In the genomic region with DNA sequence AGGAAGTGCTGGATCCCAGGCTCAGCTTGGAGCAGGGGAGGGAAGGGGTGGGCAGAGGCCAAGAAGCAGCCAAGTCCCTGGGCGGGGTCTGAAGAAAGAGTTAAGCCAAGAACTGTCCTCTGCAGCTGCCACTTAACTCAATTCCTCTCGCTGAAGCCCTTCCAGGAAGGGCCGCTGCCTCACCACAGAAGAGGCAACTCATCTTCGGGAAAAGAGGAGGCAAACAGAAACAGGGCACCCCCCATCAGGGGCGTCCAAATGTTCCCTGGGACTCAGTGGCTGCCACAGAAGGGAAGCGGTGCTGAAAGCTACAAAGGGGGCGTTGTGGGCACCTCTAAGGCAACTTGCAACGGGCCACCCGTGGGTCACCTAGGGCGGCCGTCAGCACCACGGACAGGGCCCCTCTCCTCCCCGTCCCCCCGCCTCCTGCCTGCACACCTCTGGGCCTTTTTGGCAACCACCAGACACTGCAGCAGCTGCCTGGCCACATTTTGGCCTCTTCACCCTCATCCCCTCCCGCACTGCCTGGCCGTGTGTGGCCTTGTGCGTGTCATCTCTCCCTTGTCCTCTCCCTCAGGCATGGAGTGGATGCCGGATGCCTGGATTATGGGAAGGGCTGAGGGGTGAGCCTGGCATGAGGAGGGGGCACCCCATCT, we compare ENCODE assay signal across 15 cellular contexts. TPM values are rescaled to one million over a fixed set of nuclear protein-coding genes. Genes with fewer than 3 reads are reported as not detected.
DNase-seq lines count a peak whose midpoint lies in the region; ATAC-seq, FAIRE-seq and TF ChIP-seq lines count a peak whose summit lies in the region.
"Had no signal": no experiment of that assay in that cellular context is flagged by ENCODE, and none has a peak within 500 bp of the region (broad histone marks: within the 10 kb centered on the region; RNA-seq: fewer than 3 reads in every experiment).

No MANE protein-coding gene starts in this region.

- ATAC-seq in sciatic nerve: peak; percentile 43
- ATAC-seq in HG03520 (IDR thresholded peaks at IDR 0.05; ENCODE audit: unreplicated experiment): no peak
- ATAC-seq: activated naive CD4-positive, alpha-beta T cell treated with anti-CD3 and anti-CD28 coated beads, Interleukin-2, amount 50 U/mL, for 72 hours had no signal

- H3K27me3 ChIP-seq in breast epithelium: peaks cover 14 to 73% of the 10 kb centered on the region in 2 donors

- H3K27ac ChIP-seq in breast epithelium (no peak overlapping the region), kidney (ENCODE audit: low read depth in 2 of 2, low read length in 2 of 2) (no peak overlapping the region)
- H3K27ac ChIP-seq: tibial artery had no signal

- CTCF ChIA-PET in MCF 10A (lab: Yijun Ruan, JAX): no interaction called here

- no peaks in the 10 kb centered on the region for H3K9me3 Mint-ChIP-seq in MCF 10A (ENCODE audit: unreplicated experiment)
- H3K9me3 Mint-ChIP-seq in glutamatergic neuron (ENCODE audit: unreplicated experiment): peaks cover 7% of the 10 kb centered on the region
- H3K9me3 Mint-ChIP-seq: activated naive CD4-positive, alpha-beta T cell treated with anti-CD3 and anti-CD28 coated beads, Interleukin-2, amount 50 U/mL, for 72 hours; T-helper 1 cell treated with Interleukin-12 subunit alpha and Interleukin-12 subunit beta and Interleukin-4 antibody, amounts not matched to agents 30 μg/mL and 1 μg/mL, for 36 hours had no signal

- DNase-seq in MCF 10A (ENCODE audit: unreplicated experiment): peak; percentile 27
- no peak for DNase-seq in breast epithelium (ENCODE audit: low spot score in 2 of 2)
- no peak for DNase-seq in glutamatergic neuron
- DNase-seq in sciatic nerve (ENCODE audit: low spot score): no peak
- no peak for DNase-seq in kidney
- DNase-seq in GM13977 (ENCODE audit: low spot score): no peak
- DNase-seq: CD4-positive, CD25-positive, alpha-beta regulatory T cell; NCI-H526 treated with DMSO at 0.1 percent for 48 hours; tibial artery had no signal

- H3K27ac Mint-ChIP-seq in MCF 10A (ENCODE audit: low read depth, unreplicated experiment) (no peak overlapping the region), glutamatergic neuron (ENCODE audit: unreplicated experiment) (peak overlapping the region; percentile 68)
- H3K27ac Mint-ChIP-seq: activated naive CD4-positive, alpha-beta T cell treated with anti-CD3 and anti-CD28 coated beads, Interleukin-2, amount 50 U/mL, for 72 hours; T-helper 1 cell treated with Interleukin-12 subunit alpha and Interleukin-12 subunit beta and Interleukin-4 antibody, amounts not matched to agents 30 μg/mL and 1 μg/mL, for 36 hours had no signal

- H3K36me3 Mint-ChIP-seq in MCF 10A (ENCODE audit: insufficient read depth, unreplicated experiment) (no peaks in the 10 kb centered on the region), glutamatergic neuron (ENCODE audit: unreplicated experiment) (no peaks in the 10 kb centered on the region)
- H3K36me3 Mint-ChIP-seq: activated naive CD4-positive, alpha-beta T cell treated with anti-CD3 and anti-CD28 coated beads, Interleukin-2, amount 50 U/mL, for 72 hours; CD4-positive, CD25-positive, alpha-beta regulatory T cell had no signal

- H3K36me3 ChIP-seq in breast epithelium (no peaks in the 10 kb centered on the region), kidney (ENCODE audit: control insufficient read depth in 1 of 2, insufficient read depth in 2 of 2, low read length in 2 of 2) (no peaks in the 10 kb centered on the region)
- H3K36me3 ChIP-seq: tibial artery had no signal

- no peak for FAIRE-seq in kidney (lab: Jason Lieb, UNC)
- FAIRE-seq: GM12891 had no signal

- H3K4me1 Mint-ChIP-seq in MCF 10A (ENCODE audit: insufficient read depth, unreplicated experiment) (no peaks in the 10 kb centered on the region), glutamatergic neuron (ENCODE audit: low read depth, unreplicated experiment) (peaks cover 29% of the 10 kb centered on the region)

- no peak for TF ChIP-seq POLR2A in breast epithelium (IDR thresholded peaks at IDR 0.05)

- H3K4me1 ChIP-seq in breast epithelium (no peaks in the 10 kb centered on the region), kidney (ENCODE audit: control insufficient read depth in 1 of 2, insufficient read depth in 1 of 2, low read depth in 1 of 2, low read length in 2 of 2) (no peaks in the 10 kb centered on the region)

- BruUV-seq in MCF 10A (replicated peaks; lab: Mats Ljungman, UMichigan): no TSS peak

- POLR2A ChIA-PET in MCF 10A (lab: Yijun Ruan, JAX): no interaction called here

- no peak overlapping the region for H3K4me3 ChIP-seq in breast epithelium
- no peak overlapping the region for H3K4me3 ChIP-seq in kidney (ENCODE audit: low read length in 2 of 2)
- H3K4me3 ChIP-seq: tibial artery had no signal

- H3K9me3 ChIP-seq in breast epithelium: no peaks in the 10 kb centered on the region
- no peaks in the 10 kb centered on the region for H3K9me3 ChIP-seq in kidney (ENCODE audit: control insufficient read depth in 1 of 2, low read length in 2 of 2)
- H3K9me3 ChIP-seq: tibial artery had no signal

- peaks cover 53% of the 10 kb centered on the region for H3K27me3 Mint-ChIP-seq in MCF 10A (ENCODE audit: insufficient read depth, unreplicated experiment)
- H3K27me3 Mint-ChIP-seq in glutamatergic neuron (ENCODE audit: unreplicated experiment): peaks cover 17% of the 10 kb centered on the region

- intact Hi-C loops in MCF 10A (cut with micrococcal nuclease) (no loop called here), breast epithelium (cut with DNase I; ENCODE audit: low total_unique reads) (no loop called here), sciatic nerve (cut with DNase I) (loop anchor here (10.0 kb wide), 1 partner anchor 334 kb away; no protein-coding TSS in a partner anchor), kidney (cut with DNase I) (no loop called here)

- H3K9ac ChIP-seq in kidney (ENCODE audit: low read length in 2 of 2): no peak overlapping the region
- H3K9ac ChIP-seq: parathyroid adenoma had no signal

- H3K4me3 Mint-ChIP-seq in MCF 10A (ENCODE audit: unreplicated experiment) (no peak overlapping the region), glutamatergic neuron (ENCODE audit: unreplicated experiment) (peak overlapping the region; percentile 93)
- H3K4me3 Mint-ChIP-seq: T-helper 1 cell treated with Interleukin-12 subunit alpha and Interleukin-12 subunit beta and Interleukin-4 antibody, amounts not matched to agents 30 μg/mL and 1 μg/mL, for 36 hours had no signal

- TF ChIP-seq CTCF in MCF 10A (IDR thresholded peaks at IDR 0.05; ENCODE audit: unreplicated experiment) (no peak), breast epithelium (IDR thresholded peaks at IDR 0.05) (no peak), glutamatergic neuron (IDR thresholded peaks at IDR 0.05; ENCODE audit: partially characterized antibody, unreplicated experiment) (no peak), kidney (IDR thresholded peaks at IDR 0.05; ENCODE audit: borderline replicate concordance, extremely low read depth, insufficient read depth) (no peak), GM13977 (IDR thresholded peaks at IDR 0.05; ENCODE audit: extremely low read depth, insufficient read depth, missing control alignments) (no peak)

- in situ Hi-C loops in GM13977 (cut with MboI; ENCODE audit: low pct_unique_long_range_greater_than_20kb, low sequenced_read_pairs, unreplicated experiment): loop anchor here (10.0 kb wide), 1 partner anchor 344 kb away; no protein-coding TSS in a partner anchor

RNA-seq across cellular contexts. Expression of gene TLCD3B, which starts 2.5 kb away (rescaled TPM):
- total RNA-seq in MCF 10A (2022) (0.21 and 0.27 TPM in 2 replicates), breast epithelium (under 1 TPM in 1 of 3 donors, not detected in 2; 0.29 TPM), glutamatergic neuron (ENCODE audit: unreplicated experiment) (253 TPM), sciatic nerve (not detected), kidney (not detected)
- 0.72 TPM for polyA plus RNA-seq in PFSK-1 (2012; ENCODE audit: insufficient read length, low read depth)
- polyA plus RNA-seq in kidney (ENCODE audit: insufficient read depth, low read depth, low replicate concordance): not detected
- total RNA-seq: CD4-positive, CD25-positive, alpha-beta regulatory T cell had no signal
- polyA plus RNA-seq: CD4-positive, CD25-positive, alpha-beta regulatory T cell had no signal

RNA-seq across cellular contexts. Expression of gene C16orf92, which starts 5.6 kb away (rescaled TPM):
- total RNA-seq in MCF 10A (2022) (not detected in 2 replicates), breast epithelium (not detected), glutamatergic neuron (ENCODE audit: unreplicated experiment) (not detected), sciatic nerve (not detected), kidney (not detected)
- polyA plus RNA-seq in PFSK-1 (2012; ENCODE audit: insufficient read length, low read depth): not detected
- polyA plus RNA-seq in kidney (ENCODE audit: insufficient read depth, low read depth, low replicate concordance): not detected
- total RNA-seq: activated naive CD4-positive, alpha-beta T cell treated with anti-CD3 and anti-CD28 coated beads, Interleukin-2, amount 50 U/mL, for 72 hours; CD4-positive, CD25-positive, alpha-beta regulatory T cell had no signal
- polyA plus RNA-seq: CD4-positive, CD25-positive, alpha-beta regulatory T cell had no signal

RNA-seq across cellular contexts. Expression of gene DOC2A, which starts 17.7 kb away (rescaled TPM):
- 1.2 TPM in 2 replicates for total RNA-seq in MCF 10A (2022)
- 1 to 10 TPM in 2 of 3 donors, under 1 TPM in 1; 0.48 to 4.5 (median 2.3) TPM for total RNA-seq in breast epithelium
- 0.51 TPM for polyA plus RNA-seq in PFSK-1 (2012; ENCODE audit: insufficient read length, low read depth)
- total RNA-seq in glutamatergic neuron (ENCODE audit: unreplicated experiment): 4.2 TPM
- total RNA-seq in sciatic nerve: 0.67 TPM
- total RNA-seq in kidney: 1.9 TPM
- 3.5 TPM for polyA plus RNA-seq in kidney (ENCODE audit: insufficient read depth, low read depth, low replicate concordance)
- total RNA-seq: CD4-positive, CD25-positive, alpha-beta regulatory T cell had no signal
- polyA plus RNA-seq: CD4-positive, CD25-positive, alpha-beta regulatory T cell had no signal

RNA-seq across cellular contexts. Expression of gene INO80E, which starts 32.5 kb away (rescaled TPM):
- 82.0 and 90.1 TPM in 2 replicates for total RNA-seq in MCF 10A (2022)
- total RNA-seq in breast epithelium: 10 to 100 TPM; 31.8 to 39.7 (median 38.6) TPM
- polyA plus RNA-seq in PFSK-1 (2012; ENCODE audit: insufficient read length, low read depth): 152 TPM
- total RNA-seq in glutamatergic neuron (ENCODE audit: unreplicated experiment): 71.4 TPM
- total RNA-seq in sciatic nerve: 59.2 TPM
- 74.1 TPM for total RNA-seq in kidney
- 52.7 TPM for polyA plus RNA-seq in kidney (ENCODE audit: insufficient read depth, low read depth, low replicate concordance)

RNA-seq across cellular contexts. Expression of gene HIRIP3, which starts 33.1 kb away (rescaled TPM):
- 12.9 and 20.7 TPM in 2 replicates for total RNA-seq in MCF 10A (2022)
- total RNA-seq in breast epithelium: 10 to 100 TPM; 10.5 to 18.2 (median 15.5) TPM
- 15.2 TPM for polyA plus RNA-seq in PFSK-1 (2012; ENCODE audit: insufficient read length, low read depth)
- 12.2 TPM for total RNA-seq in glutamatergic neuron (ENCODE audit: unreplicated experiment)
- 11.1 TPM for total RNA-seq in sciatic nerve
- 16.0 TPM for total RNA-seq in kidney
- 18.7 TPM for polyA plus RNA-seq in kidney (ENCODE audit: insufficient read depth, low read depth, low replicate concordance)

Comparison
In these comparisons a context has a peak if more than half of its experiments do, and no peak if none do; other contexts are left out.
1. RNA of gene TLCD3B, which starts 2.5 kb away (total RNA-seq): 253 TPM in glutamatergic neuron (single experiment); not detected in sciatic nerve (single experiment), 0.21 to 0.27 TPM in MCF 10A, not detected in kidney (single experiment) and 0.29 TPM in breast epithelium; every median in the first group is over 100 times any median in the second.